ENCODE assay signal across 1 cellular context in genomic region chr4:67465763-67466052, GRCh38.
TF ChIP-seq lines count a peak whose summit lies in the region.

No MANE protein-coding gene starts in this region.

TF ChIP-seq in SK-N-SH treated with all-trans-retinoic acid at 6 μM for 48 hours, 23 proteins besides CTCF, POLR2A, EP300 and RAD21 (continued from another document):
- TF ChIP-seq, protein P1, sequence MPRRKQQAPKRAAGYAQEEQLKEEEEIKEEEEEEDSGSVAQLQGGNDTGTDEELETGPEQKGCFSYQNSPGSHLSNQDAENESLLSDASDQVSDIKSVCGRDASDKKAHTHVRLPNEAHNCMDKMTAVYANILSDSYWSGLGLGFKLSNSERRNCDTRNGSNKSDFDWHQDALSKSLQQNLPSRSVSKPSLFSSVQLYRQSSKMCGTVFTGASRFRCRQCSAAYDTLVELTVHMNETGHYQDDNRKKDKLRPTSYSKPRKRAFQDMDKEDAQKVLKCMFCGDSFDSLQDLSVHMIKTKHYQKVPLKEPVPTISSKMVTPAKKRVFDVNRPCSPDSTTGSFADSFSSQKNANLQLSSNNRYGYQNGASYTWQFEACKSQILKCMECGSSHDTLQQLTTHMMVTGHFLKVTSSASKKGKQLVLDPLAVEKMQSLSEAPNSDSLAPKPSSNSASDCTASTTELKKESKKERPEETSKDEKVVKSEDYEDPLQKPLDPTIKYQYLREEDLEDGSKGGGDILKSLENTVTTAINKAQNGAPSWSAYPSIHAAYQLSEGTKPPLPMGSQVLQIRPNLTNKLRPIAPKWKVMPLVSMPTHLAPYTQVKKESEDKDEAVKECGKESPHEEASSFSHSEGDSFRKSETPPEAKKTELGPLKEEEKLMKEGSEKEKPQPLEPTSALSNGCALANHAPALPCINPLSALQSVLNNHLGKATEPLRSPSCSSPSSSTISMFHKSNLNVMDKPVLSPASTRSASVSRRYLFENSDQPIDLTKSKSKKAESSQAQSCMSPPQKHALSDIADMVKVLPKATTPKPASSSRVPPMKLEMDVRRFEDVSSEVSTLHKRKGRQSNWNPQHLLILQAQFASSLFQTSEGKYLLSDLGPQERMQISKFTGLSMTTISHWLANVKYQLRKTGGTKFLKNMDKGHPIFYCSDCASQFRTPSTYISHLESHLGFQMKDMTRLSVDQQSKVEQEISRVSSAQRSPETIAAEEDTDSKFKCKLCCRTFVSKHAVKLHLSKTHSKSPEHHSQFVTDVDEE (CRISPR knock-in tag; IDR thresholded peaks at IDR 0.05) = no peak
